Comparison of ENCODE assay signal across 8 cellular contexts in genomic region chr17:35747540-35748017, GRCh38. TPM values are rescaled to one million over a fixed set of nuclear protein-coding genes. Genes with fewer than 3 reads are reported as not detected.
DNase-seq lines count a peak whose midpoint lies in the region; ATAC-seq and TF ChIP-seq lines count a peak whose summit lies in the region.

No MANE protein-coding gene starts in this region.

- DNase-seq in BE2C = peak; percentile 84
- DNase-seq in H7 = peak; percentile 94
- peak; percentile 88 for DNase-seq in NCI-H69 (lab: John Stamatoyannopoulos, UW)
- DNase-seq in activated CD4-positive, alpha-beta T cell treated with anti-CD3 and anti-CD28 coated beads, Interleukin-2, amount 50 U/mL, for 1 hour = peak; percentile 79
- peak; percentile 92 for DNase-seq in dermis blood vessel endothelial cell
- peak; percentile 83 to 89 for DNase-seq in lung microvascular endothelial cell (ENCODE audit: low read depth in 2 of 2)
- peak; percentile 50 for DNase-seq in stimulated activated CD8-positive, alpha-beta memory T cell treated with anti-CD3 and anti-CD28 coated beads, Interleukin-12 subunit alpha, Interleukin-12 subunit beta, amount 100 ng/mL, for 4 hours (ENCODE audit: low read depth)

- no peaks in the 10 kb centered on the region for H3K9me3 ChIP-seq in BE2C

- no peak for ATAC-seq in GM19455 (IDR thresholded peaks at IDR 0.05; ENCODE audit: unreplicated experiment)

- peaks cover 3% of the 10 kb centered on the region; the same call in 1 of the 2 replicates for H3K27me3 ChIP-seq in BE2C
- H3K27me3 ChIP-seq in H7 (ENCODE audit: control insufficient read depth, insufficient read depth, low read length) = peaks cover 30% of the 10 kb centered on the region

- peak; percentile 91 for TF ChIP-seq CTCF in BE2C (IDR thresholded peaks at IDR 0.05; ENCODE audit: low read depth, low read length)

- no peak overlapping the region for H3K4me3 ChIP-seq in BE2C (ENCODE audit: low read depth, low read length)
- no peak overlapping the region for H3K4me3 ChIP-seq in H7 (ENCODE audit: insufficient read depth, low read depth, low read length)

- H3K36me3 ChIP-seq in BE2C = no peaks in the 10 kb centered on the region
- no peaks in the 10 kb centered on the region for H3K36me3 ChIP-seq in H7 (replicated peaks; ENCODE audit: control insufficient read depth, insufficient read depth, low read length)

- H3K4me1 ChIP-seq in BE2C = peaks cover 9% of the 10 kb centered on the region

RNA-seq across cellular contexts. Expression of gene GAS2L2, which starts 5.5 kb away (rescaled TPM):
- polyA plus RNA-seq in BE2C (2012; ENCODE audit: insufficient read depth, insufficient read length, low read depth) = 0.17 TPM
- 0.10 TPM in 1 of 2 replicates, not detected in the other for total RNA-seq in H7 (2014; rRNA removed; shearing (Covaris generic))
- 0.05 and 0.17 TPM in 2 replicates for total RNA-seq in dermis blood vessel endothelial cell
- total RNA-seq in lung microvascular endothelial cell = under 0.01 TPM in 1 of 2 replicates, not detected in the other

RNA-seq across cellular contexts. Expression of gene C17orf50, which starts 13.1 kb away (rescaled TPM):
- polyA plus RNA-seq in BE2C (2012; ENCODE audit: insufficient read depth, insufficient read length, low read depth) = 0.86 TPM
- total RNA-seq in H7 (2014; rRNA removed; shearing (Covaris generic)) = not detected in 2 replicates
- total RNA-seq in dermis blood vessel endothelial cell (not detected in 2 replicates), lung microvascular endothelial cell (not detected in 2 replicates)

RNA-seq across cellular contexts. Expression of gene RASL10B, which starts 16.1 kb away (rescaled TPM):
- 23.4 TPM for polyA plus RNA-seq in BE2C (2012; ENCODE audit: insufficient read depth, insufficient read length, low read depth)
- 13.8 and 16.9 TPM in 2 replicates for total RNA-seq in H7 (2014; rRNA removed; shearing (Covaris generic))
- under 0.01 and 0.09 TPM in 2 replicates for total RNA-seq in dermis blood vessel endothelial cell
- under 0.01 TPM in 2 replicates for total RNA-seq in lung microvascular endothelial cell

RNA-seq across cellular contexts. Expression of gene MMP28, which starts 47.9 kb away (rescaled TPM):
- 1.8 TPM for polyA plus RNA-seq in BE2C (2012; ENCODE audit: insufficient read depth, insufficient read length, low read depth)
- total RNA-seq in H7 (2014; rRNA removed; shearing (Covaris generic)) = not detected in 2 replicates
- total RNA-seq in dermis blood vessel endothelial cell (14.1 and 38.1 TPM in 2 replicates), lung microvascular endothelial cell (0.40 and 0.87 TPM in 2 replicates)

Comparison
In these comparisons a context has a peak if more than half of its experiments do, and no peak if none do; other contexts are left out.
1. RNA of gene RASL10B, which starts 16.1 kb away (total RNA-seq): 13.8 to 16.9 TPM in H7; under 0.01 to 0.09 TPM in dermis blood vessel endothelial cell and under 0.01 TPM in lung microvascular endothelial cell; every median in the first group is over 10 times any median in the second.
2. Peak in every context shown above with its lines, with median percentiles within 50 percentile points of each other: DNase-seq.